Comparison of ENCODE assay signal across 8 cellular contexts in genomic region chr14:72926292-72927028, GRCh38. TPM values are rescaled to one million over a fixed set of nuclear protein-coding genes. Genes with fewer than 3 reads are reported as not detected.
DNase-seq lines count a peak whose midpoint lies in the region; ATAC-seq and FAIRE-seq lines count a peak whose summit lies in the region.

Gene DCAF4 (plus strand): TSS chr14:72926464. CDS start chr14:72937979, 11,515 bp downstream.

- ATAC-seq in GM21381 (IDR thresholded peaks at IDR 0.05; ENCODE audit: unreplicated experiment) = peak; percentile 96
- peak; percentile 87 for ATAC-seq in effector memory CD8-positive, alpha-beta T cell (replicated peaks)

- H3K4me3 Mint-ChIP-seq in effector memory CD8-positive, alpha-beta T cell = peak within 1 kb of the TSS; percentile 88 to 92

- POLR2A ChIA-PET in activated CD8-positive, alpha-beta memory T cell treated with anti-CD3 and anti-CD28 coated beads for 36 hours (lab: Charles Lee) = no interaction called here

- peak; percentile 99 for FAIRE-seq in HTR-8/SVneo (lab: Jason Lieb, UNC)

- H3K4me1 Mint-ChIP-seq in effector memory CD8-positive, alpha-beta T cell (ENCODE audit: low read depth in 2 of 2) = peaks cover 13% of the 10 kb centered on the region in 2 donors

- DNase-seq in COR-L47 (lab: John Stamatoyannopoulos, UW) (peak; percentile 98), HTR-8/SVneo (ENCODE audit: insufficient read length, low spot score) (peak; percentile 100), NOMO-1 treated with DMSO at 0.1 percent for 48 hours (lab: John Stamatoyannopoulos, UW; ENCODE audit: unreplicated experiment) (peak; percentile 99), medulla oblongata (ENCODE audit: extremely low spot score) (peak; percentile 98)
- peak; percentile 87 to 91 (median 88) for DNase-seq in effector memory CD8-positive, alpha-beta T cell
- peak; percentile 88 for DNase-seq in stimulated activated CD8-positive, alpha-beta memory T cell treated with anti-CD3 and anti-CD28 coated beads, Interleukin-12 subunit alpha, Interleukin-12 subunit beta, amount 100 ng/mL, for 24 hours (ENCODE audit: extremely low read depth)

- no peaks in the 10 kb centered on the region for H3K9me3 Mint-ChIP-seq in effector memory CD8-positive, alpha-beta T cell

- peaks cover 2% of the 10 kb centered on the region for H3K36me3 Mint-ChIP-seq in effector memory CD8-positive, alpha-beta T cell (ENCODE audit: insufficient read depth)

- H3K27ac Mint-ChIP-seq in effector memory CD8-positive, alpha-beta T cell = peak within 1 kb of the TSS; percentile 72 to 89

- CTCF ChIA-PET in activated CD8-positive, alpha-beta memory T cell treated with anti-CD3 and anti-CD28 coated beads for 36 hours (lab: Charles Lee) = interaction anchor here (0.6 to 3.6 kb wide), 3 partner anchors 11 to 22 kb away, joined by 3 to 13 read pairs (median 4); no protein-coding TSS in a partner anchor

- peaks cover 0 to 11% of the 10 kb centered on the region in 2 donors for H3K27me3 Mint-ChIP-seq in effector memory CD8-positive, alpha-beta T cell

RNA-seq across cellular contexts. Expression of gene DCAF4, which starts in this region (rescaled TPM):
- total RNA-seq in activated CD8-positive, alpha-beta memory T cell treated with anti-CD3 and anti-CD28 coated beads for 36 hours = 10 to 100 TPM; 24.0 to 27.7 TPM

Comparison
In these comparisons a context has a peak if more than half of its experiments do, and no peak if none do; other contexts are left out.
1. Peak in every context shown above with its lines: DNase-seq and ATAC-seq.